Comparison of ENCODE assay signal across 1 cellular context in genomic region chr1:204102029-204102611, GRCh38.
TF ChIP-seq lines count a peak whose summit lies in the region.

No MANE protein-coding gene starts in this region.

TF ChIP-seq in HepG2, 621 proteins besides CTCF, POLR2A, EP300 and RAD21 (continued from another document and continues in another):
- TF ChIP-seq HNF1A (IDR thresholded peaks at IDR 0.05; ENCODE audit: low read depth): no peak
- no peak for TF ChIP-seq HNF1A (CRISPR knock-in tag; IDR thresholded peaks at IDR 0.05; ENCODE audit: borderline replicate concordance)
- TF ChIP-seq AGO1 (IDR thresholded peaks at IDR 0.05; ENCODE audit: low read depth, low read length, poor library complexity, severe bottlenecking): no peak
- TF ChIP-seq ZNF674 (CRISPR knock-in tag; IDR thresholded peaks at IDR 0.05; ENCODE audit: low read depth): 0 out of 2 replicates have a peak, but pooled peaks have one; percentile 50
- TF ChIP-seq ZNF724P (CRISPR knock-in tag; IDR thresholded peaks at IDR 0.05; ENCODE audit: borderline replicate concordance): no peak
- TF ChIP-seq ZNF432 (CRISPR knock-in tag; IDR thresholded peaks at IDR 0.05; ENCODE audit: borderline replicate concordance): no peak
- no peak for TF ChIP-seq HOXD1 (CRISPR knock-in tag; IDR thresholded peaks at IDR 0.05)
- no peak for TF ChIP-seq DRAP1 (CRISPR knock-in tag; IDR thresholded peaks at IDR 0.05)
- TF ChIP-seq ZNF691 (CRISPR knock-in tag; IDR thresholded peaks at IDR 0.05; ENCODE audit: borderline replicate concordance, low read depth): no peak
- TF ChIP-seq ZNF646 (CRISPR knock-in tag; IDR thresholded peaks at IDR 0.05): peak; percentile 43; the same call in 1 of the 2 replicates
- no peak for TF ChIP-seq MEIS1 (CRISPR knock-in tag; IDR thresholded peaks at IDR 0.05; ENCODE audit: borderline replicate concordance)
- TF ChIP-seq THAP9 (CRISPR knock-in tag; IDR thresholded peaks at IDR 0.05; ENCODE audit: borderline replicate concordance): no peak
- TF ChIP-seq RFX5 (IDR thresholded peaks at IDR 0.05; ENCODE audit: low read depth, low read length): no peak
- TF ChIP-seq NFE2L1 (CRISPR knock-in tag; IDR thresholded peaks at IDR 0.05; ENCODE audit: borderline replicate concordance): no peak
- TF ChIP-seq EHMT2 (IDR thresholded peaks at IDR 0.05; ENCODE audit: borderline replicate concordance, low read depth, low read length): no peak
- peak; percentile 76; the same call in 1 of the 2 replicates for TF ChIP-seq CCDC6 (CRISPR knock-in tag; IDR thresholded peaks at IDR 0.05)
- TF ChIP-seq ZNF782 (CRISPR knock-in tag; IDR thresholded peaks at IDR 0.05; ENCODE audit: borderline replicate concordance): peak; percentile 41; the same call in 1 of the 2 replicates
- TF ChIP-seq BCL6 (CRISPR knock-in tag; IDR thresholded peaks at IDR 0.05): peak; percentile 53; the same call in 1 of the 2 replicates
- TF ChIP-seq IRF9 (CRISPR knock-in tag; IDR thresholded peaks at IDR 0.05; ENCODE audit: borderline replicate concordance): no peak
- TF ChIP-seq, protein P1, sequence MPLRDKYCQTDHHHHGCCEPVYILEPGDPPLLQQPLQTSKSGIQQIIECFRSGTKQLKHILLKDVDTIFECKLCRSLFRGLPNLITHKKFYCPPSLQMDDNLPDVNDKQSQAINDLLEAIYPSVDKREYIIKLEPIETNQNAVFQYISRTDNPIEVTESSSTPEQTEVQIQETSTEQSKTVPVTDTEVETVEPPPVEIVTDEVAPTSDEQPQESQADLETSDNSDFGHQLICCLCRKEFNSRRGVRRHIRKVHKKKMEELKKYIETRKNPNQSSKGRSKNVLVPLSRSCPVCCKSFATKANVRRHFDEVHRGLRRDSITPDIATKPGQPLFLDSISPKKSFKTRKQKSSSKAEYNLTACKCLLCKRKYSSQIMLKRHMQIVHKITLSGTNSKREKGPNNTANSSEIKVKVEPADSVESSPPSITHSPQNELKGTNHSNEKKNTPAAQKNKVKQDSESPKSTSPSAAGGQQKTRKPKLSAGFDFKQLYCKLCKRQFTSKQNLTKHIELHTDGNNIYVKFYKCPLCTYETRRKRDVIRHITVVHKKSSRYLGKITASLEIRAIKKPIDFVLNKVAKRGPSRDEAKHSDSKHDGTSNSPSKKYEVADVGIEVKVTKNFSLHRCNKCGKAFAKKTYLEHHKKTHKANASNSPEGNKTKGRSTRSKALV (CRISPR knock-in tag; IDR thresholded peaks at IDR 0.05): no peak; the same call in 1 of the 2 replicates
- no peak for TF ChIP-seq DNMT1 (CRISPR knock-in tag; IDR thresholded peaks at IDR 0.05)
- TF ChIP-seq MZF1 (CRISPR knock-in tag; IDR thresholded peaks at IDR 0.05; ENCODE audit: borderline replicate concordance): no peak
- TF ChIP-seq ZSCAN30 (CRISPR knock-in tag; IDR thresholded peaks at IDR 0.05): no peak
- TF ChIP-seq LCORL (IDR thresholded peaks at IDR 0.05): no peak
- peak; percentile 31; the same call in 1 of the 2 replicates for TF ChIP-seq LCORL (CRISPR knock-in tag; IDR thresholded peaks at IDR 0.05)
- no peak for TF ChIP-seq ADNP (CRISPR knock-in tag; IDR thresholded peaks at IDR 0.05)
- TF ChIP-seq RELA (CRISPR knock-in tag; IDR thresholded peaks at IDR 0.05): no peak
- peak; percentile 61; the same call in 1 of the 2 replicates for TF ChIP-seq CBX5 (CRISPR knock-in tag; IDR thresholded peaks at IDR 0.05; ENCODE audit: borderline replicate concordance)
- TF ChIP-seq ZNF264 (CRISPR knock-in tag; IDR thresholded peaks at IDR 0.05): 0 out of 2 replicates have a peak, but pooled peaks have one; percentile 57
- TF ChIP-seq RBAK (CRISPR knock-in tag; IDR thresholded peaks at IDR 0.05): no peak
- TF ChIP-seq NCOR1 (IDR thresholded peaks at IDR 0.05; ENCODE audit: borderline replicate concordance, low read length): no peak
- no peak for TF ChIP-seq ZNF33A (CRISPR knock-in tag; IDR thresholded peaks at IDR 0.05; ENCODE audit: borderline replicate concordance)
- no peak for TF ChIP-seq DMTF1 (CRISPR knock-in tag; IDR thresholded peaks at IDR 0.05)
- TF ChIP-seq YEATS4 (CRISPR knock-in tag; IDR thresholded peaks at IDR 0.05; ENCODE audit: borderline replicate concordance): peak; percentile 80
- no peak for TF ChIP-seq MTF1 (CRISPR knock-in tag; IDR thresholded peaks at IDR 0.05)
